Comparison of ENCODE assay signal across 1 cellular context in the genomic region with DNA sequence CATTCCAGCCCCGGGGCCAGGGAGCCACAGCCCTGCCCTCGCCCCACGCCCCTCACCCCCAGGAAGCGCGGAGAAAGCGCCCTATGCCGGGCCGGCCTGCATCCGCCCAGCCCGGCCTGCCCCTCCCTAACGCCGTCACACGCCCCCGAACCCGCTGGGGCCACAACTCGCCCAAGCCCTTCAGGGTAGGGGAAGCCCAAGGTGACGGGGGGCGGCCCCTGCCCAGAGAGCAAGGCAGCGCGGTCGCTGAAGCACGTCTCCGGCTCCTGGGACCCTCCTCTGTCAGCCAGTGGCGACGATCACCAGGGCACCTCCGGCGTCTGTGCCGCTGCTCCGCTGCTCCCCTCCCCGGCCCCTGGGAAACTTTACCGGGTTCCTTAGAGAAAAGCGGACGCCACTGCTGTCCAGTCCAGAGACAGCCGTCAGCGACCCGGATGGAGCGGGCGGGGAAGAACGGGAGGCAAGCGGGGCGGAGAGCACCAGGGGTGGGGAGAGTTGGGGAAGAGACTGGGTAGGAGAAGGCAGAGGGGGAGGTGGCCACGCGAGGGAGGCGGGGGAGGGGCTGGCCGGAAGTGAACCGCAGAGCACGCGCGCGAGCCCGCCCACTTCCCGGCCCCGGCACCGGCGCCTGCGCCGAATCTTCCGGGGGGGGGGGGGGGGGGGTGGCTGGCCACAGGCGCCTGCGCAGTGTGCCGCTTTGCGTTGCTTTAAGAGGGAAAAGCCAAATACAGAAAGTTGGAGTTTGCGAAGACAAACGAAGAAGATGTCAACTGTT.
TF ChIP-seq lines count a peak whose summit lies in the region.

A gene with protein sequence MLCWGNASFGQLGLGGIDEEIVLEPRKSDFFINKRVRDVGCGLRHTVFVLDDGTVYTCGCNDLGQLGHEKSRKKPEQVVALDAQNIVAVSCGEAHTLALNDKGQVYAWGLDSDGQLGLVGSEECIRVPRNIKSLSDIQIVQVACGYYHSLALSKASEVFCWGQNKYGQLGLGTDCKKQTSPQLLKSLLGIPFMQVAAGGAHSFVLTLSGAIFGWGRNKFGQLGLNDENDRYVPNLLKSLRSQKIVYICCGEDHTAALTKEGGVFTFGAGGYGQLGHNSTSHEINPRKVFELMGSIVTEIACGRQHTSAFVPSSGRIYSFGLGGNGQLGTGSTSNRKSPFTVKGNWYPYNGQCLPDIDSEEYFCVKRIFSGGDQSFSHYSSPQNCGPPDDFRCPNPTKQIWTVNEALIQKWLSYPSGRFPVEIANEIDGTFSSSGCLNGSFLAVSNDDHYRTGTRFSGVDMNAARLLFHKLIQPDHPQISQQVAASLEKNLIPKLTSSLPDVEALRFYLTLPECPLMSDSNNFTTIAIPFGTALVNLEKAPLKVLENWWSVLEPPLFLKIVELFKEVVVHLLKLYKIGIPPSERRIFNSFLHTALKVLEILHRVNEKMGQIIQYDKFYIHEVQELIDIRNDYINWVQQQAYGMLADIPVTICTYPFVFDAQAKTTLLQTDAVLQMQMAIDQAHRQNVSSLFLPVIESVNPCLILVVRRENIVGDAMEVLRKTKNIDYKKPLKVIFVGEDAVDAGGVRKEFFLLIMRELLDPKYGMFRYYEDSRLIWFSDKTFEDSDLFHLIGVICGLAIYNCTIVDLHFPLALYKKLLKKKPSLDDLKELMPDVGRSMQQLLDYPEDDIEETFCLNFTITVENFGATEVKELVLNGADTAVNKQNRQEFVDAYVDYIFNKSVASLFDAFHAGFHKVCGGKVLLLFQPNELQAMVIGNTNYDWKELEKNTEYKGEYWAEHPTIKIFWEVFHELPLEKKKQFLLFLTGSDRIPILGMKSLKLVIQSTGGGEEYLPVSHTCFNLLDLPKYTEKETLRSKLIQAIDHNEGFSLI (minus strand): TSS at position 509 of the 775 bp plus-strand sequence. CDS start 2,175 bp downstream, outside the sequence.

TF ChIP-seq in IMR-90, 13 proteins besides CTCF, POLR2A, EP300 and RAD21:
- TF ChIP-seq MXI1 (IDR thresholded peaks at IDR 0.05; ENCODE audit: borderline replicate concordance, low read depth, low read length) (peak; percentile 72; the same call in 1 of the 2 replicates), RFX5 (IDR thresholded peaks at IDR 0.05; ENCODE audit: low read depth, low read length) (no peak), SMC3 (IDR thresholded peaks at IDR 0.05; ENCODE audit: low read depth, low read length) (no peak), NFE2L2 (IDR thresholded peaks at IDR 0.05; ENCODE audit: low read depth, low read length) (no peak), CEBPB (IDR thresholded peaks at IDR 0.05; ENCODE audit: low read depth, low read length) (no peak), CHD1 (IDR thresholded peaks at IDR 0.05; ENCODE audit: low read depth, low read length) (no peak; the same call in none of the 2 replicates), FOS (IDR thresholded peaks at IDR 0.05; ENCODE audit: low read depth, low read length) (no peak), MAFK (IDR thresholded peaks at IDR 0.05; ENCODE audit: low read depth, low read length) (no peak), MAZ (IDR thresholded peaks at IDR 0.05; ENCODE audit: borderline replicate concordance, low read depth, low read length) (peak; percentile 94), RCOR1 (IDR thresholded peaks at IDR 0.05; ENCODE audit: insufficient replicate concordance, low read length) (no peak), BHLHE40 (IDR thresholded peaks at IDR 0.05; ENCODE audit: low read depth, low read length) (peak; percentile 71)
- TF ChIP-seq, protein P1, sequence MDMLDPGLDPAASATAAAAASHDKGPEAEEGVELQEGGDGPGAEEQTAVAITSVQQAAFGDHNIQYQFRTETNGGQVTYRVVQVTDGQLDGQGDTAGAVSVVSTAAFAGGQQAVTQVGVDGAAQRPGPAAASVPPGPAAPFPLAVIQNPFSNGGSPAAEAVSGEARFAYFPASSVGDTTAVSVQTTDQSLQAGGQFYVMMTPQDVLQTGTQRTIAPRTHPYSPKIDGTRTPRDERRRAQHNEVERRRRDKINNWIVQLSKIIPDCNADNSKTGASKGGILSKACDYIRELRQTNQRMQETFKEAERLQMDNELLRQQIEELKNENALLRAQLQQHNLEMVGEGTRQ (IDR thresholded peaks at IDR 0.05; ENCODE audit: low read depth, low read length), result 0 out of 2 replicates have a peak, but pooled peaks have one; percentile 27
- TF ChIP-seq, protein P2, sequence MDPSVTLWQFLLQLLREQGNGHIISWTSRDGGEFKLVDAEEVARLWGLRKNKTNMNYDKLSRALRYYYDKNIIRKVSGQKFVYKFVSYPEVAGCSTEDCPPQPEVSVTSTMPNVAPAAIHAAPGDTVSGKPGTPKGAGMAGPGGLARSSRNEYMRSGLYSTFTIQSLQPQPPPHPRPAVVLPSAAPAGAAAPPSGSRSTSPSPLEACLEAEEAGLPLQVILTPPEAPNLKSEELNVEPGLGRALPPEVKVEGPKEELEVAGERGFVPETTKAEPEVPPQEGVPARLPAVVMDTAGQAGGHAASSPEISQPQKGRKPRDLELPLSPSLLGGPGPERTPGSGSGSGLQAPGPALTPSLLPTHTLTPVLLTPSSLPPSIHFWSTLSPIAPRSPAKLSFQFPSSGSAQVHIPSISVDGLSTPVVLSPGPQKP (IDR thresholded peaks at IDR 0.05; ENCODE audit: borderline replicate concordance, low read depth, low read length), result no peak
